ENCODE assay signal across 20 cellular contexts in the genomic region with DNA sequence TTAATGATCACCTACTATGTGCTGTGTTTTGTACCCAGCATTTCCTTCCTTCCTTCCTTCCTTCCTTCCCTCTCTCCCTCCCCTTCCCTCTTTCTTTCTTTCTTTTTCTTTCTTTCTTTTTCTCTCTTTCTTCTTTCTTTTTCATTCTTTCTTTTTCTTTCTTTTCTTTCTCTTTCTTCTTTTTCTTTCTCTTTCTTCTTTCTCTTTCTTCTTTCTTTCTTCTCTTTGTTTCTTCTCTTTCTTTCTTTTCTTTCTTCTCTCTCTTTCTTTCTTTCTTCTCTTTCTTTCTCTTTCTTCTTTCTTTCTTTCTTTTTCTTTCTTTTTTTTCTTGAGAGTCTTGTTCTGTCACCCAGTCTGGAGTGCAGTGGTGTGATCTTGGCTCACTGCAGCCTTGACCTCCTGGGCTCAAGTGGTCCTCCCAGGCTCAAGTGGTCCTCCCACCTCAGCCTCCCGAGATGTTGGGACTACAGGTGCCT.
A peak's percentile ranks its signal among the peaks of the same experiment; 100 is the strongest.
DNase-seq lines count a peak whose midpoint lies in the region; ATAC-seq, FAIRE-seq and TF ChIP-seq lines count a peak whose summit lies in the region.
"Had no signal": no experiment of that assay in that cellular context is flagged by ENCODE, and none has a peak within 500 bp of the region (broad histone marks: within the 10 kb centered on the region; RNA-seq: fewer than 3 reads in every experiment).

No MANE protein-coding gene starts in this region.

- H3K79me2 ChIP-seq in K562 (ENCODE audit: control insufficient read depth, insufficient read depth, low read length) = no peaks in the 10 kb centered on the region

- H2AFZ ChIP-seq in K562 (ENCODE audit: low read depth, low read length) = no peak overlapping the region

- peaks cover 0 to 23% (median 0%) of the 10 kb centered on the region in 11 experiments; a peak in 4 of 22 replicates for H3K27me3 ChIP-seq in BLaER1 treated with 17β-estradiol and CSF1 and Interleukin-3, amounts not matched to agents 10 nM and 100 nM
- peaks cover 7 to 62% of the 10 kb centered on the region in 2 experiments; a peak in 4 of 5 replicates for H3K27me3 ChIP-seq in K562 (ENCODE audit: control insufficient read depth in 2 of 2, insufficient read depth in 2 of 2, low read length in 2 of 2)

- ATAC-seq in K562 (no peak), HG03039 (IDR thresholded peaks at IDR 0.05; ENCODE audit: unreplicated experiment) (no peak), GM18868 (IDR thresholded peaks at IDR 0.05; ENCODE audit: unreplicated experiment) (no peak), GM21786 (IDR thresholded peaks at IDR 0.05; ENCODE audit: unreplicated experiment) (no peak)

- no peak overlapping the region for H3K4me3 ChIP-seq in BLaER1 treated with 17β-estradiol and CSF1 and Interleukin-3, amounts not matched to agents 10 nM and 100 nM
- H3K4me3 ChIP-seq in HEK293 (ENCODE audit: low read depth, low read length) (no peak overlapping the region), K562 (no peak overlapping the region)

- H3K4me2 ChIP-seq in BLaER1 treated with 17β-estradiol and CSF1 and Interleukin-3, amounts not matched to agents 10 nM and 100 nM = peak overlapping the region in 8 of 11 experiments; percentile 76 to 93 (median 86); a peak in 16 of 22 replicates
- H3K4me2 ChIP-seq in K562 (ENCODE audit: insufficient read depth, low read length) = no peak overlapping the region
- H3K4me2 ChIP-seq: KMS-11 had no signal

- FAIRE-seq in K562 (lab: Jason Lieb, UNC) = no peak
- FAIRE-seq: A204.1, GM12892, GM18507, H1 had no signal

- no TSS peak for BruUV-seq in K562 (replicated peaks; lab: Mats Ljungman, UMichigan)

- peak overlapping the region in 2 of 11 experiments; percentile 41 to 66; a peak in 2 of 22 replicates for H3K9ac ChIP-seq in BLaER1 treated with 17β-estradiol and CSF1 and Interleukin-3, amounts not matched to agents 10 nM and 100 nM
- H3K9ac ChIP-seq in K562 (ENCODE audit: insufficient read depth in 1 of 2, low read depth in 2 of 2, low read length in 2 of 2) = no peak overlapping the region
- H3K9ac ChIP-seq: KMS-11 had no signal

- TF ChIP-seq CTCF in HEK293 (tag by site-specific recombination; IDR thresholded peaks at IDR 0.05) (no peak), K562 (IDR thresholded peaks at IDR 0.05 in 2 of 3, conservative IDR thresholded peaks at IDR 0.05 in 1 of 3; ENCODE audit: insufficient read depth in 2 of 3, low read depth in 1 of 3, low read length in 3 of 3) (no peak)

- H3K9me1 ChIP-seq in K562 (ENCODE audit: control insufficient read depth, insufficient read depth, low read length) = no peaks in the 10 kb centered on the region

- no peak for DNase-seq in K562 (ENCODE audit: extremely low read depth in 1 of 4, low spot score in 3 of 4)
- no peak for DNase-seq in activated CD4-positive, alpha-beta T cell treated with anti-CD3 and anti-CD28 coated beads, Interleukin-2, amount 50 U/mL, for 48 hours
- DNase-seq: ACHN; AML-193; C1 segment of cervical spinal cord; CD4-positive, alpha-beta memory T cell; DMS153; DMS79; GDM1; H9 had no signal

- WGBS in K562 (ENCODE audit: insufficient coverage, low coverage, missing lambda C conversion rate) = 0% methylated on average over 1 of the region's 1 CpG

- TF ChIP-seq EP300 in K562 (IDR thresholded peaks at IDR 0.05; ENCODE audit: low read length) = no peak

- CTCF ChIA-PET in HEK293 (lab: Yijun Ruan, JAX) = no interaction called here
- CTCF ChIA-PET in K562 (lab: Yijun Ruan, JAX; ENCODE audit: low intra/inter-chr PET ratio) = no interaction called here

- POLR2A ChIA-PET in HEK293 (lab: Yijun Ruan, JAX) (interaction anchor here (0.6 kb wide), 1 partner anchor 20 kb away, joined by 3 read pairs; no protein-coding TSS in a partner anchor), K562 (lab: Yijun Ruan, JAX) (no interaction called here)

- H3K27ac ChIP-seq in BLaER1 treated with 17β-estradiol and CSF1 and Interleukin-3, amounts not matched to agents 10 nM and 100 nM = peak overlapping the region in 3 of 11 experiments; percentile 51 to 65 (median 56); a peak in 6 of 22 replicates
- H3K27ac ChIP-seq in HEK293 (ENCODE audit: extremely low read depth, low read depth, low read length) (no peak overlapping the region), K562 (ENCODE audit: extremely low read depth, low read depth, low read length) (no peak overlapping the region)
- H3K27ac ChIP-seq: KMS-11 had no signal

- H4K20me1 ChIP-seq in BLaER1 treated with 17β-estradiol and CSF1 and Interleukin-3, amounts not matched to agents 10 nM and 100 nM = no peaks in the 10 kb centered on the region
- no peaks in the 10 kb centered on the region; the same call in 1 of the 2 replicates for H4K20me1 ChIP-seq in K562 (replicated peaks; ENCODE audit: control insufficient read depth, insufficient read depth, low read length)

- no peaks in the 10 kb centered on the region for H3K36me3 ChIP-seq in BLaER1 treated with 17β-estradiol and CSF1 and Interleukin-3, amounts not matched to agents 10 nM and 100 nM
- H3K36me3 ChIP-seq in HEK293 (ENCODE audit: control insufficient read depth in 2 of 2, insufficient read depth in 1 of 2, low read length in 2 of 2) (no peaks in the 10 kb centered on the region), K562 (ENCODE audit: control insufficient read depth, insufficient read depth, low read length) (no peaks in the 10 kb centered on the region)

- no peaks in the 10 kb centered on the region; a peak in 1 of 22 replicates for H3K9me3 ChIP-seq in BLaER1 treated with 17β-estradiol and CSF1 and Interleukin-3, amounts not matched to agents 10 nM and 100 nM (replicated peaks in 1 of 11)
- no peaks in the 10 kb centered on the region for H3K9me3 ChIP-seq in HEK293 (ENCODE audit: control insufficient read depth, insufficient read depth, low read depth, low read length)
- H3K9me3 ChIP-seq in K562 (replicated peaks; ENCODE audit: control insufficient read depth, insufficient read depth, low read depth, low read length) = no peaks in the 10 kb centered on the region

- intact Hi-C loops in K562 (cut with micrococcal nuclease) = no loop called here

- in situ Hi-C loops in K562 (cut with MboI) = no loop called here

- TF ChIP-seq POLR2A in K562 (conservative IDR thresholded peaks at IDR 0.05) = no peak

- TF ChIP-seq RAD21 in K562 (CRISPR knock-in tag; conservative IDR thresholded peaks at IDR 0.05 in 1 of 2, IDR thresholded peaks at IDR 0.05 in 1 of 2) = no peak

- peaks cover 15 to 100% (median 99%) of the 10 kb centered on the region in 10 experiments for H3K4me1 ChIP-seq in BLaER1 treated with 17β-estradiol and CSF1 and Interleukin-3, amounts not matched to agents 10 nM and 100 nM
- H3K4me1 ChIP-seq in HEK293 (ENCODE audit: control insufficient read depth, insufficient read depth, low read length) (no peaks in the 10 kb centered on the region), K562 (replicated peaks in 1 of 2; ENCODE audit: control insufficient read depth in 2 of 2, insufficient read depth in 2 of 2, low read length in 2 of 2) (no peaks in the 10 kb centered on the region)

TF ChIP-seq in HEK293, 187 proteins besides CTCF, POLR2A, EP300 and RAD21 (continues in another document):
- TF ChIP-seq ZNF133 (tag by site-specific recombination; IDR thresholded peaks at IDR 0.05) (no peak), SALL2 (tag by site-specific recombination; IDR thresholded peaks at IDR 0.05; ENCODE audit: borderline replicate concordance) (no peak), ZSCAN23 (tag by site-specific recombination; IDR thresholded peaks at IDR 0.05) (no peak), ZNF37A (tag by site-specific recombination; IDR thresholded peaks at IDR 0.05) (no peak), PRDM4 (tag by site-specific recombination; IDR thresholded peaks at IDR 0.05) (no peak), ZNF426 (tag by site-specific recombination; IDR thresholded peaks at IDR 0.05) (no peak)

TF ChIP-seq in K562, 482 proteins besides CTCF, POLR2A, EP300 and RAD21:
- TF ChIP-seq ZNF512 (tag; IDR thresholded peaks at IDR 0.05) = peak; percentile 79
- TF ChIP-seq ZNF253 (CRISPR knock-in tag; conservative IDR thresholded peaks at IDR 0.05) = no peak
